8 cellular contexts compared by ENCODE assay signal in the genomic region with DNA sequence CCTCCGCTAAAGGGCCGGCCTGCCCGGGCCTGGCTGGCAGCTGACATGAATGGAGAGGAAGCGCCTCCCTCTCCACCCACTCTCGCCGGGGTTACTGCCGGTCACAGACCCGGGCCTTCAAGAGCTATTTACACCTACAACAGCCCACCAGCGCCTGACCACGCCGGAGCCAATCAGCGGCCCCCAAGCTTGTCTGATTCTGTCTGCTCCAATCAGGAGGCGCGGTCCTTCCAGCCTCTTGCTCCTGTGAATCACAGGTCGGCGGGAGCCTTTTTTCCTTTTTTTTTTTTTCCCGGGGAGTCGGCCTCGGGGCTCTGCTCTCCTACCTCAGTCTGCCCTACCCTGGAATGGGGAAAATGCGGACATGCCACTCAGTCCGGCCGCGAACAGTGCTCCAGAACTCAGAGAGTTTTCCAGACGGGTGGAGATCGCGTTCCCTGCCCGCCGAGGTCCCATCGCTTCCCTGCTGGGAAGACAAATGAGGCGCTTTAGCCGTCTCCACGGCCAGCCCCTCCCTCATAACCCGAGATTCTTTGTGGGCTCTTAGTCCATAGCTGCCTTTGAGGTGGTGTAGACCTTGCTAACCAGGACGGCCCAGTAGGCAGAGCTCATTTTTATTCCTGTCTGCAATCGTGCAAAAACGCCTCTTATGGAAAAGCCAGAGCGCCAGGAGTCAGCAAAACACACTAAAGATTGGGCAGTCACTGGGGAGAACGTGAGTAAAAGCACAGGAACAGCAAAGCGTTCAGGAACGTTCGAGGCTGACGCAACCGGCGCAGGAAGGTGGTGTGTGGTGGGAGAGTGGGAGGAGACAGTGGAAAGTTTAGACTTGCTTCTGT. TPM values are rescaled to one million over a fixed set of nuclear protein-coding genes. Genes with fewer than 3 reads are reported as not detected.
A peak's percentile ranks its signal among the peaks of the same experiment; 100 is the strongest.
DNase-seq lines count a peak whose midpoint lies in the region; ATAC-seq and TF ChIP-seq lines count a peak whose summit lies in the region.

No MANE protein-coding gene starts in this region.

- no peaks in the 10 kb centered on the region for H3K27me3 ChIP-seq in right atrium auricular region
- no peaks in the 10 kb centered on the region for H3K27me3 ChIP-seq in prostate gland (replicated peaks; ENCODE audit: insufficient read depth)

- peak; percentile 64 for TF ChIP-seq POLR2A in prostate gland (IDR thresholded peaks at IDR 0.05)

- TF ChIP-seq CTCF in right atrium auricular region (IDR thresholded peaks at IDR 0.05) (no peak), prostate gland (IDR thresholded peaks at IDR 0.05) (no peak)

- H3K4me3 ChIP-seq in right atrium auricular region = peak overlapping the region; percentile 56 to 70
- H3K4me3 ChIP-seq in prostate gland = peak overlapping the region; percentile 52 to 55
- peak overlapping the region; percentile 40 for H3K4me3 ChIP-seq in urinary bladder (ENCODE audit: low read depth, low read length)

- ATAC-seq in GM18498 (IDR thresholded peaks at IDR 0.05; ENCODE audit: unreplicated experiment) (peak; percentile 96), HG02884 (IDR thresholded peaks at IDR 0.05; ENCODE audit: unreplicated experiment) (peak; percentile 82)

- H3K9me3 ChIP-seq in right atrium auricular region (no peaks in the 10 kb centered on the region), prostate gland (no peaks in the 10 kb centered on the region)

- H3K36me3 ChIP-seq in right atrium auricular region = no peaks in the 10 kb centered on the region
- no peaks in the 10 kb centered on the region for H3K36me3 ChIP-seq in prostate gland
- no peaks in the 10 kb centered on the region for H3K36me3 ChIP-seq in urinary bladder (ENCODE audit: insufficient read depth)

- intact Hi-C loops in prostate gland (cut with DNase I) = loop anchor here (5.0 kb wide), 1 partner anchor 539 kb away; a partner anchor contains a TSS

- H3K27ac ChIP-seq in angular gyrus (ENCODE audit: low read depth, low read length) (peak overlapping the region; percentile 99), right atrium auricular region (peak overlapping the region; percentile 97 to 98), prostate gland (peak overlapping the region; percentile 98 to 99), urinary bladder (ENCODE audit: low read depth) (peak overlapping the region; percentile 90)

- H3K4me1 ChIP-seq in right atrium auricular region (peaks cover 0 to 44% of the 10 kb centered on the region in 2 donors), prostate gland (replicated peaks) (peaks cover 15% of the 10 kb centered on the region), urinary bladder (ENCODE audit: insufficient read depth) (peaks cover 1% of the 10 kb centered on the region)

- under 1% methylated on average over 43 of the region's 44 CpGs for WGBS in prostate gland
- WGBS in urinary bladder = under 1% methylated on average over 44 of the region's 44 CpGs

- peak; percentile 97 for DNase-seq in NCI-H146 treated with DMSO at 0.1 percent for 48 hours (lab: John Stamatoyannopoulos, UW; ENCODE audit: unreplicated experiment)
- DNase-seq in T-helper 1 cell = peak; percentile 69 to 96 (median 76)
- peak; percentile 100 for DNase-seq in right atrium auricular region (ENCODE audit: low spot score)
- DNase-seq in prostate gland (ENCODE audit: low spot score) = peak; percentile 99

RNA-seq across cellular contexts. Expression of a gene that starts 26.5 kb away (rescaled TPM):
- total RNA-seq in right atrium auricular region (10 to 100 TPM in 1 of 2 donors, 1 to 10 TPM in 1; 7.9 to 25.4 TPM), prostate gland (100 to 1,000 TPM in 1 of 2 donors, 10 to 100 TPM in 1; 95.5 to 179 TPM), urinary bladder (35.2 TPM)
- polyA plus RNA-seq in urinary bladder = 66.4 TPM

RNA-seq across cellular contexts. Expression of a gene that starts 43.5 kb away (rescaled TPM):
- total RNA-seq in right atrium auricular region (not detected), prostate gland (under 1 TPM; 0.09 to 0.34 TPM), urinary bladder (not detected)
- not detected for polyA plus RNA-seq in urinary bladder

Comparison
In these comparisons a context has a peak if more than half of its experiments do, and no peak if none do; other contexts are left out.
1. Peak in every context shown above with its lines: DNase-seq, ATAC-seq, H3K4me3 ChIP-seq and H3K27ac ChIP-seq.